ENCODE assay signal across 30 cellular contexts in genomic region chr4:26113339-26113940, GRCh38.
"Had no signal": no experiment of that assay in that cellular context is flagged by ENCODE, and none has a peak within 500 bp of the region (broad histone marks: within the 10 kb centered on the region; RNA-seq: fewer than 3 reads in every experiment).

No MANE protein-coding gene starts in this region.

- H3K4me3 ChIP-seq: body of pancreas, gastrocnemius medialis, heart left ventricle had no signal

- DNase-seq: activated CD4-positive, alpha-beta memory T cell treated with anti-CD3 and anti-CD28 coated beads for 36 hours; activated CD4-positive, alpha-beta T cell treated with anti-CD3 and anti-CD28 coated beads for 36 hours; activated CD4-positive, alpha-beta T cell treated with anti-CD3 and anti-CD28 coated beads, Interleukin-2, amount 10 ng/mL, durations not matched to agents 24 days and 14 days; activated CD4-positive, CD25-positive, alpha-beta regulatory T cell; activated CD4-positive, CD25-positive, alpha-beta regulatory T cell treated with anti-CD3 and anti-CD28 coated beads, Interleukin-2, amount 50 U/mL, for 72 hours; activated CD8-positive, alpha-beta memory T cell treated with anti-CD3 and anti-CD28 coated beads, Interleukin-2, amount 10 ng/mL, durations not matched to agents 7 days and 5 days; activated CD8-positive, alpha-beta memory T cell treated with anti-CD3 and anti-CD28 coated beads, Interleukin-2, amount 50 U/mL, for 4 hours; activated CD8-positive, alpha-beta T cell treated with anti-CD3 and anti-CD28 coated beads, Interleukin-2, amount 10 ng/mL, durations not matched to agents 7 days and 5 days; activated effector memory CD4-positive, alpha-beta T cell treated with anti-CD3 and anti-CD28 coated beads, Interleukin-2, amount 50 U/mL, for 16 hours; activated naive CD4-positive, alpha-beta T cell; activated naive CD4-positive, alpha-beta T cell treated with anti-CD3 and anti-CD28 coated beads, Interleukin-2, amount 10 ng/mL, durations not matched to agents 7 days and 5 days; activated naive CD8-positive, alpha-beta T cell treated with anti-CD3 and anti-CD28 coated beads, Interleukin-2, amount 10 ng/mL, durations not matched to agents 7 days and 5 days; activated T-cell treated with anti-CD3 and anti-CD28 coated beads, Interleukin-2, amount 50 U/mL, for 1 hour; activated T-cell treated with anti-CD3 and anti-CD28 coated beads, Interleukin-2, amount 50 U/mL, for 48 hours; amygdala; aorta; body of pancreas; caudate nucleus; cortex of kidney; dermis blood vessel endothelial cell; effector CD4-positive, alpha-beta T cell; effector memory CD8-positive, alpha-beta T cell; gastrocnemius medialis; glutamatergic neuron; heart left ventricle; hypothalamus; T-helper 2 cell had no signal

- H3K9me3 ChIP-seq: gastrocnemius medialis had no signal

- H3K27me3 ChIP-seq: body of pancreas, gastrocnemius medialis had no signal

- H3K36me3 ChIP-seq: gastrocnemius medialis, heart left ventricle had no signal

- H3K27ac ChIP-seq: body of pancreas, foreskin keratinocyte, gastrocnemius medialis, heart left ventricle had no signal

- ATAC-seq: activated CD4-positive, alpha-beta T cell treated with anti-CD3 and anti-CD28 coated beads for 36 hours; activated CD8-positive, alpha-beta memory T cell treated with anti-CD3 and anti-CD28 coated beads, Interleukin-2, amount 10 ng/mL, durations not matched to agents 7 days and 5 days; activated CD8-positive, alpha-beta T cell treated with anti-CD3 and anti-CD28 coated beads, Interleukin-2, amount 10 ng/mL, durations not matched to agents 7 days and 5 days; activated naive CD4-positive, alpha-beta T cell treated with anti-CD3 and anti-CD28 coated beads, Interleukin-2, amount 50 U/mL, for 72 hours; body of pancreas; effector memory CD8-positive, alpha-beta T cell; foreskin keratinocyte; gastrocnemius medialis; heart left ventricle had no signal

- H3K4me1 ChIP-seq: body of pancreas, foreskin keratinocyte, gastrocnemius medialis had no signal

- FAIRE-seq: colon had no signal
